17 cellular contexts compared by ENCODE assay signal in the genomic region with DNA sequence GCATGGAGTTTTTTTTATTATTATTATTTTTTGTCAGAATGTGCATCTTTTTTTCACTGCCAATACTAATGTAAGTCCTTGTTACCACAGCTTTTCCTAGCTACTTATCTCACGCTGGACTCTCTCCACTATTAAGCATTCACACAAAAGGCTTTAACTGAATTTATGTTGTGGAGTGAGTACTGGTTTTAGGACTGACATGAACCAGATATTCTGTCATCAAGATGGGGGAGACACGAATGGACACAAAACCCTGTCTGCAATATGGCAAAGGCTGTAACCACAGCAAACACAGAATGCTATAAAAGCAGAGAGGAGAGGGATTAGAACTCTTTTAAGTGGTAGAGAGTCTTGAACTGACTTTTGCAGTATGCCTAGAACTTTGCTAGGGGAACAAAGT.
DNase-seq lines count a peak whose midpoint lies in the region; ATAC-seq and TF ChIP-seq lines count a peak whose summit lies in the region.
"Had no signal": no experiment of that assay in that cellular context is flagged by ENCODE, and none has a peak within 500 bp of the region (broad histone marks: within the 10 kb centered on the region; RNA-seq: fewer than 3 reads in every experiment).

No MANE protein-coding gene starts in this region.

- peak; percentile 37 for DNase-seq in BE2C
- DNase-seq in H9, result no peak
- peak; percentile 88 for DNase-seq in fibroblast of villous mesenchyme (ENCODE audit: low read depth)
- DNase-seq in osteoblast (ENCODE audit: insufficient read length, low spot score, missing footprints), result no peak
- no peak for DNase-seq in aorta
- DNase-seq in activated T-cell treated with anti-CD3 and anti-CD28 coated beads, Interleukin-2, amount 50 U/mL, for 1 hour, result no peak
- no peak for DNase-seq in CD8-positive, alpha-beta T cell
- no peak for DNase-seq in stimulated activated CD4-positive, alpha-beta T cell treated with anti-CD3 and anti-CD28 coated beads, Interleukin-1b, Interleukin-23, amount 100 ng/mL, for 48 hours
- DNase-seq: Caco-2, Kasumi-1, NCI-H187, NCI-H69, OCI-M1, RPMI8226, SJCRH30 had no signal

- H3K4ac ChIP-seq in H9 (ENCODE audit: low read depth, low read length), result no peak overlapping the region

- no peak overlapping the region for H4K8ac ChIP-seq in H9 (replicated peaks; ENCODE audit: insufficient read length, low read depth, low read length)

- no peak overlapping the region for H3K27ac ChIP-seq in H9 (ENCODE audit: insufficient read length, low read depth, low read length)
- no peak overlapping the region for H3K27ac ChIP-seq in osteoblast (ENCODE audit: low read depth, low read length)
- H3K27ac ChIP-seq in aorta (ENCODE audit: low read depth in 1 of 2, low read length in 2 of 2), result no peak overlapping the region
- no peak overlapping the region for H3K27ac ChIP-seq in CD8-positive, alpha-beta T cell (ENCODE audit: low read depth, low read length)
- H3K27ac ChIP-seq: C4-2B, SJCRH30 had no signal

- H3K27ac Mint-ChIP-seq in H9, result no peak overlapping the region
- no peak overlapping the region for H3K27ac Mint-ChIP-seq in CD8-positive, alpha-beta T cell
- H3K27ac Mint-ChIP-seq: IgD-negative memory B cell had no signal

- H3K4me3 ChIP-seq in BE2C (ENCODE audit: low read depth, low read length) (no peak overlapping the region), fibroblast of villous mesenchyme (ENCODE audit: low read depth, low read length) (no peak overlapping the region), osteoblast (ENCODE audit: insufficient read depth, low read length) (no peak overlapping the region), aorta (ENCODE audit: low read length in 2 of 2) (no peak overlapping the region)
- H3K4me3 ChIP-seq in CD8-positive, alpha-beta T cell (ENCODE audit: low read depth, low read length), result no peak overlapping the region
- H3K4me3 ChIP-seq: SJCRH30 had no signal

- TF ChIP-seq CTCF in BE2C (IDR thresholded peaks at IDR 0.05; ENCODE audit: low read depth, low read length), result no peak
- TF ChIP-seq CTCF in H9 (conservative IDR thresholded peaks at IDR 0.05), result no peak
- no peak for TF ChIP-seq CTCF in fibroblast of villous mesenchyme (IDR thresholded peaks at IDR 0.05; ENCODE audit: insufficient read depth, low read depth, low read length)
- no peak for TF ChIP-seq CTCF in osteoblast (IDR thresholded peaks at IDR 0.05; ENCODE audit: extremely low read depth, low read depth, low read length)
- TF ChIP-seq CTCF in CD8-positive, alpha-beta T cell (IDR thresholded peaks at IDR 0.05), result no peak

- ATAC-seq in aorta (ENCODE audit: low FRiP score), result no peak
- no peak for ATAC-seq in CD8-positive, alpha-beta T cell

- intact Hi-C loops in aorta (cut with DNase I), result no loop called here
- intact Hi-C loops in CD8-positive, alpha-beta T cell (cut with DNase I, micrococcal nuclease), result no loop called here

- H3K56ac ChIP-seq in H9 (ENCODE audit: insufficient read length, low read depth, low read length), result no peak overlapping the region

- no peaks in the 10 kb centered on the region for H3K9me3 ChIP-seq in BE2C
- H3K9me3 ChIP-seq in H9 (ENCODE audit: control insufficient read depth, low read depth, low read length), result no peaks in the 10 kb centered on the region
- H3K9me3 ChIP-seq in osteoblast (ENCODE audit: low read depth, low read length), result no peaks in the 10 kb centered on the region
- H3K9me3 ChIP-seq in aorta (ENCODE audit: control insufficient read depth, low read length), result no peaks in the 10 kb centered on the region
- H3K9me3 ChIP-seq in CD8-positive, alpha-beta T cell (ENCODE audit: low read length), result no peaks in the 10 kb centered on the region
- H3K9me3 ChIP-seq: Caco-2, SJCRH30 had no signal

- POLR2A ChIA-PET in CD8-positive, alpha-beta T cell (lab: Charles Lee), result no interaction called here

- H3K4me1 Mint-ChIP-seq in H9, result 0 out of 4 replicates have a peak, but pooled peaks cover 0 to 3% of the 10 kb centered on the region in 2 experiments
- peaks cover 15% of the 10 kb centered on the region for H3K4me1 Mint-ChIP-seq in CD8-positive, alpha-beta T cell (ENCODE audit: low read depth)
- H3K4me1 Mint-ChIP-seq: IgD-negative memory B cell had no signal

- H3K18ac ChIP-seq in H9 (ENCODE audit: insufficient read length, low read depth, low read length), result no peak overlapping the region

- H2BK120ac ChIP-seq in H9 (ENCODE audit: low read depth, low read length, poor library complexity, severe bottlenecking), result no peak overlapping the region

- H2BK20ac ChIP-seq in H9 (ENCODE audit: low read depth, low read length, poor library complexity, severe bottlenecking), result no peak overlapping the region

- H3K23ac ChIP-seq in H9 (ENCODE audit: insufficient read length, low read depth, low read length), result no peak overlapping the region

- no peaks in the 10 kb centered on the region for H3K27me3 Mint-ChIP-seq in H9 (ENCODE audit: low read depth)
- no peaks in the 10 kb centered on the region for H3K27me3 Mint-ChIP-seq in CD8-positive, alpha-beta T cell (ENCODE audit: low read depth)
- H3K27me3 Mint-ChIP-seq: IgD-negative memory B cell had no signal

- no peak overlapping the region for H2BK15ac ChIP-seq in H9 (ENCODE audit: low read depth, low read length)

- H4K91ac ChIP-seq in H9 (ENCODE audit: insufficient read length, low read depth, low read length), result no peak overlapping the region

- H3K27me3 ChIP-seq in BE2C (no peaks in the 10 kb centered on the region), H9 (ENCODE audit: insufficient read depth, low read length) (no peaks in the 10 kb centered on the region), osteoblast (ENCODE audit: insufficient read depth, low read length) (no peaks in the 10 kb centered on the region), aorta (ENCODE audit: control insufficient read depth in 1 of 2, insufficient read depth in 2 of 2, low read length in 1 of 2) (no peaks in the 10 kb centered on the region)
- no peaks in the 10 kb centered on the region for H3K27me3 ChIP-seq in CD8-positive, alpha-beta T cell (ENCODE audit: insufficient read depth, low read length)
- H3K27me3 ChIP-seq: SJCRH30 had no signal

- no peak overlapping the region for H2BK5ac ChIP-seq in H9 (ENCODE audit: insufficient read length, low read length)

- no peak overlapping the region for H2BK12ac ChIP-seq in H9 (ENCODE audit: insufficient read length, low read depth, low read length)

- no peak overlapping the region for H2AK5ac ChIP-seq in H9 (ENCODE audit: insufficient read length, low read length)

- no peak overlapping the region for H3K9ac ChIP-seq in H9 (ENCODE audit: extremely low read depth, insufficient read length, low read length)

- no peak overlapping the region for H3K14ac ChIP-seq in H9 (ENCODE audit: insufficient read depth, low read length)

- H3K79me2 ChIP-seq in H9 (ENCODE audit: insufficient read depth, low read length) (no peaks in the 10 kb centered on the region), osteoblast (ENCODE audit: insufficient read depth, low read length) (no peaks in the 10 kb centered on the region)

- H3T11ph ChIP-seq in H9 (ENCODE audit: low read length), result no peak overlapping the region

- H3K4me3 Mint-ChIP-seq in H9, result no peak overlapping the region
- H3K4me3 Mint-ChIP-seq in CD8-positive, alpha-beta T cell, result no peak overlapping the region
- H3K4me3 Mint-ChIP-seq: IgD-negative memory B cell had no signal

- no peaks in the 10 kb centered on the region for H3K9me3 Mint-ChIP-seq in H9
- no peaks in the 10 kb centered on the region for H3K9me3 Mint-ChIP-seq in CD8-positive, alpha-beta T cell
- H3K9me3 Mint-ChIP-seq: IgD-negative memory B cell had no signal

- peaks cover 11% of the 10 kb centered on the region for H3K4me1 ChIP-seq in BE2C
- no peaks in the 10 kb centered on the region for H3K4me1 ChIP-seq in H9 (ENCODE audit: insufficient read depth, low read length)
- peaks cover 12% of the 10 kb centered on the region for H3K4me1 ChIP-seq in osteoblast (ENCODE audit: insufficient read depth, low read length)
- peaks cover 3 to 4% of the 10 kb centered on the region in 2 donors for H3K4me1 ChIP-seq in aorta (ENCODE audit: control insufficient read depth in 1 of 2, insufficient read depth in 2 of 2, low read length in 2 of 2)
- peaks cover 7% of the 10 kb centered on the region for H3K4me1 ChIP-seq in CD8-positive, alpha-beta T cell (ENCODE audit: insufficient read depth, low read length)
- H3K4me1 ChIP-seq: Caco-2, SJCRH30 had no signal

- no peak overlapping the region for H4K5ac ChIP-seq in H9 (ENCODE audit: insufficient read length, low read depth, low read length)

- no peaks in the 10 kb centered on the region for H3K36me3 ChIP-seq in BE2C
- no peaks in the 10 kb centered on the region for H3K36me3 ChIP-seq in osteoblast (ENCODE audit: insufficient read depth, low read length)
- no peaks in the 10 kb centered on the region for H3K36me3 ChIP-seq in aorta (ENCODE audit: control insufficient read depth in 1 of 2, insufficient read depth in 2 of 2, low read length in 1 of 2)
- H3K36me3 ChIP-seq in CD8-positive, alpha-beta T cell (ENCODE audit: insufficient read depth, low read length), result no peaks in the 10 kb centered on the region
- H3K36me3 ChIP-seq: SJCRH30 had no signal

- WGBS in H9 (ENCODE audit: extremely low coverage, insufficient read length, low lambda C conversion rate), result no CpG with 5 or more reads among the region's 2 CpGs
- WGBS in aorta, 2 donors, result 70 to 73% methylated on average over 2 of the region's 2 CpGs

- no peaks in the 10 kb centered on the region for H3K23me2 ChIP-seq in H9 (ENCODE audit: insufficient read length, low read depth, low read length, poor library complexity, severe bottlenecking)

- CTCF ChIA-PET in CD8-positive, alpha-beta T cell (lab: Charles Lee), result interaction anchor here (1.5 kb wide), 1 partner anchor 12 kb away, joined by 3 read pairs; no protein-coding TSS in a partner anchor

- no peaks in the 10 kb centered on the region for H4K20me1 ChIP-seq in H9 (ENCODE audit: control insufficient read depth, insufficient read depth, insufficient read length)
- H4K20me1 ChIP-seq in osteoblast (ENCODE audit: insufficient read depth, low read length), result no peaks in the 10 kb centered on the region

- no peaks in the 10 kb centered on the region for H3K36me3 Mint-ChIP-seq in H9 (ENCODE audit: insufficient read depth in 1 of 3, low read depth in 3 of 3)
- no peaks in the 10 kb centered on the region for H3K36me3 Mint-ChIP-seq in CD8-positive, alpha-beta T cell
- H3K36me3 Mint-ChIP-seq: IgD-negative memory B cell had no signal

- no peak overlapping the region for H3K4me2 ChIP-seq in H9 (ENCODE audit: insufficient read depth, insufficient read length, low read length)
- no peak overlapping the region for H3K4me2 ChIP-seq in osteoblast (ENCODE audit: insufficient read depth, low read length)

- H3K79me1 ChIP-seq in H9 (ENCODE audit: insufficient read depth, low read depth, low read length, poor library complexity, severe bottlenecking), result no peaks in the 10 kb centered on the region

- H2AFZ ChIP-seq in H9 (ENCODE audit: low read length) (peak overlapping the region; percentile 48), osteoblast (ENCODE audit: low read length) (peak overlapping the region; percentile 45)

Comparison
In these comparisons a context has a peak if more than half of its experiments do, and no peak if none do; other contexts are left out.
1. DNase-seq: peak in BE2C (single experiment) and fibroblast of villous mesenchyme (single experiment); none in H9 (single experiment), osteoblast (single experiment), aorta (0 of 2), activated T-cell treated with anti-CD3 and anti-CD28 coated beads, Interleukin-2, amount 50 U/mL, for 1 hour (single experiment), CD8-positive, alpha-beta T cell (0 of 7) and stimulated activated CD4-positive, alpha-beta T cell treated with anti-CD3 and anti-CD28 coated beads, Interleukin-1b, Interleukin-23, amount 100 ng/mL, for 48 hours (single experiment).